Comparison of ENCODE assay signal across 1 cellular context in genomic region chr2:108589372-108589771, GRCh38.
A peak's percentile ranks its signal among the peaks of the same experiment; 100 is the strongest.
TF ChIP-seq lines count a peak whose summit lies in the region.

No MANE protein-coding gene starts in this region.

TF ChIP-seq in K562, 482 proteins besides CTCF, POLR2A, EP300 and RAD21 (continued from another document):
- TF ChIP-seq WHSC1 (IDR thresholded peaks at IDR 0.05; ENCODE audit: low read length) (no peak), MCM7 (IDR thresholded peaks at IDR 0.05) (0 out of 4 replicates have a peak, but pooled peaks of 1 of the 2 experiments have one; percentile 61), SMARCA4 (IDR thresholded peaks at IDR 0.05) (peak; percentile 29; the same call in 1 of the 2 replicates), SMARCA5 (IDR thresholded peaks at IDR 0.05) (peak; percentile 51; the same call in 1 of the 2 replicates), SAP30 (IDR thresholded peaks at IDR 0.05; ENCODE audit: borderline replicate concordance, insufficient read depth, low read depth, low read length, poor library complexity, severe bottlenecking) (no peak), LARP7 (IDR thresholded peaks at IDR 0.05) (0 out of 2 replicates have a peak, but pooled peaks have one; percentile 46), MIER1 (IDR thresholded peaks at IDR 0.05; ENCODE audit: low read depth) (0 out of 2 replicates have a peak, but pooled peaks have one; percentile 41), ZBTB1 (CRISPR knock-in tag; IDR thresholded peaks at IDR 0.05; ENCODE audit: borderline replicate concordance, low read depth) (no peak), MLLT1 (IDR thresholded peaks at IDR 0.05) (peak; percentile 61 to 78), MYBL2 (IDR thresholded peaks at IDR 0.05; ENCODE audit: low read depth) (peak; percentile 39; the same call in 1 of the 2 replicates), MYBL2 (CRISPR knock-in tag; IDR thresholded peaks at IDR 0.05; ENCODE audit: borderline replicate concordance) (no peak), ZBTB40 (IDR thresholded peaks at IDR 0.05) (peak; percentile 45; the same call in 1 of the 2 replicates), ZBTB40 (CRISPR knock-in tag; IDR thresholded peaks at IDR 0.05) (no peak)
